Comparison of ENCODE assay signal across 1 cellular context in the genomic region with DNA sequence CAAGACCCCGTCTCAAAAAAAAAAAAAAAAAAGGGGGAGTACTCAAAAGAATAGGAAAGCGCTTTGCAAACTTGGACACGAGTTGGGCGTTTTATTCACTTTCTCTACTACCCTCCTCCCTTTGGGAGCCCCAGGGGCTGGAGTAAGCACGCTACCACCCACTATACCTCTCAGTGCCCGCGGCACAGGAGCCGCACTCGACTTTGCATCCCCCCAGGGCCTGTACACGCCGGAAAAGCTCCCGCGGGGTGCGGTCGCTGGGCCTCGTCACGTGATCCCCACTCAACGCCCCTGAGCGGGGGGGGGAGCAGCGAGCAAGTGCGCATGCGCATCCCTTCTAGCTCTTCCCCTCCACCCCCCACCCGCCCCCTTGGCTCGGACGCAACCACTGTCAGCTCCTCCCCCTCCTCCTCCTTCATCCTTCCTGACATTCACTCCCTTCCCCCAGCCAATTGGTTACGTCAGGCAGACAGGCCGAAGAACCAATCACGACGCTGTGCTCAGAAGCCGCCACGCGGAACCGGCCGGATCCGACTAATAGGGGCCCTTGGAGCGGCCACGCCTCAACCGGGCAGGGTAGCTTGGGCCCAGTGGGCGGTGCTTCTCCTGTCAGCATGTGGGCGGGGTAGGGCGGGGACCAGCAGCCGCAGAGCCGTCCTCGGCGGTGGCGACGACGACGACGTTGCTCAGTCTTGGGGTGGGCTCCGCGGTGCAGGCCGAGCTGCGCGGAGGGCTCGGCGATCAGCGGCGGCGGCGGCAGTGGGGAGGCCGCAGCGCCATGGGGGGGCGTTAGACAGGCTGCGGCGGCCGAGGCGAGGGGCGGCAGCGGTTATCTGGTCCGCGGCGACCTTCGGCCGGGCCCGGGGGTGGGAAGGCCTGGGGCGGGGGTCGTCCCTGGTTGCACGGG.
TF ChIP-seq lines count a peak whose summit lies in the region.

A gene with protein sequence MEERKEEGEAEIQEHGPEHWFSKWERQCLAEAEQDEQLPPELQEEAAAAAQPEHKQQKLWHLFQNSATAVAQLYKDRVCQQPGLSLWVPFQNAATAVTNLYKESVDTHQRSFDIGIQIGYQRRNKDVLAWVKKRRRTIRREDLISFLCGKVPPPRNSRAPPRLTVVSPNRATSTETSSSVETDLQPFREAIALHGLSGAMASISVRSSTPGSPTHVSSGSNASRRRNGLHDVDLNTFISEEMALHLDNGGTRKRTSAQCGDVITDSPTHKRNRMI (plus strand): TSS at position 685 of the 907 bp plus-strand sequence. CDS start 401 bp downstream, outside the sequence.

TF ChIP-seq in K562, 482 proteins besides CTCF, POLR2A, EP300 and RAD21 (continued from another document and continues in another):
- no peak for TF ChIP-seq NELFE (IDR thresholded peaks at IDR 0.05; ENCODE audit: insufficient read depth, insufficient read length)
- no peak for TF ChIP-seq ZNF75A (CRISPR knock-in tag; IDR thresholded peaks at IDR 0.05)
- peak; percentile 20; the same call in 1 of the 2 replicates for TF ChIP-seq MAFK (IDR thresholded peaks at IDR 0.05; ENCODE audit: low read length)
- peak; percentile 49; the same call in 1 of the 2 replicates for TF ChIP-seq TCF7L2 (IDR thresholded peaks at IDR 0.05; ENCODE audit: low read depth, low read length)
- TF ChIP-seq NR3C1 (CRISPR knock-in tag; IDR thresholded peaks at IDR 0.05) = no peak
- TF ChIP-seq, protein P1, sequence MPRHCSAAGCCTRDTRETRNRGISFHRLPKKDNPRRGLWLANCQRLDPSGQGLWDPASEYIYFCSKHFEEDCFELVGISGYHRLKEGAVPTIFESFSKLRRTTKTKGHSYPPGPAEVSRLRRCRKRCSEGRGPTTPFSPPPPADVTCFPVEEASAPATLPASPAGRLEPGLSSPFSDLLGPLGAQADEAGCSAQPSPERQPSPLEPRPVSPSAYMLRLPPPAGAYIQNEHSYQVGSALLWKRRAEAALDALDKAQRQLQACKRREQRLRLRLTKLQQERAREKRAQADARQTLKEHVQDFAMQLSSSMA (CRISPR knock-in tag; IDR thresholded peaks at IDR 0.05) = peak; percentile 71; the same call in 1 of the 2 replicates
- TF ChIP-seq, protein P2, sequence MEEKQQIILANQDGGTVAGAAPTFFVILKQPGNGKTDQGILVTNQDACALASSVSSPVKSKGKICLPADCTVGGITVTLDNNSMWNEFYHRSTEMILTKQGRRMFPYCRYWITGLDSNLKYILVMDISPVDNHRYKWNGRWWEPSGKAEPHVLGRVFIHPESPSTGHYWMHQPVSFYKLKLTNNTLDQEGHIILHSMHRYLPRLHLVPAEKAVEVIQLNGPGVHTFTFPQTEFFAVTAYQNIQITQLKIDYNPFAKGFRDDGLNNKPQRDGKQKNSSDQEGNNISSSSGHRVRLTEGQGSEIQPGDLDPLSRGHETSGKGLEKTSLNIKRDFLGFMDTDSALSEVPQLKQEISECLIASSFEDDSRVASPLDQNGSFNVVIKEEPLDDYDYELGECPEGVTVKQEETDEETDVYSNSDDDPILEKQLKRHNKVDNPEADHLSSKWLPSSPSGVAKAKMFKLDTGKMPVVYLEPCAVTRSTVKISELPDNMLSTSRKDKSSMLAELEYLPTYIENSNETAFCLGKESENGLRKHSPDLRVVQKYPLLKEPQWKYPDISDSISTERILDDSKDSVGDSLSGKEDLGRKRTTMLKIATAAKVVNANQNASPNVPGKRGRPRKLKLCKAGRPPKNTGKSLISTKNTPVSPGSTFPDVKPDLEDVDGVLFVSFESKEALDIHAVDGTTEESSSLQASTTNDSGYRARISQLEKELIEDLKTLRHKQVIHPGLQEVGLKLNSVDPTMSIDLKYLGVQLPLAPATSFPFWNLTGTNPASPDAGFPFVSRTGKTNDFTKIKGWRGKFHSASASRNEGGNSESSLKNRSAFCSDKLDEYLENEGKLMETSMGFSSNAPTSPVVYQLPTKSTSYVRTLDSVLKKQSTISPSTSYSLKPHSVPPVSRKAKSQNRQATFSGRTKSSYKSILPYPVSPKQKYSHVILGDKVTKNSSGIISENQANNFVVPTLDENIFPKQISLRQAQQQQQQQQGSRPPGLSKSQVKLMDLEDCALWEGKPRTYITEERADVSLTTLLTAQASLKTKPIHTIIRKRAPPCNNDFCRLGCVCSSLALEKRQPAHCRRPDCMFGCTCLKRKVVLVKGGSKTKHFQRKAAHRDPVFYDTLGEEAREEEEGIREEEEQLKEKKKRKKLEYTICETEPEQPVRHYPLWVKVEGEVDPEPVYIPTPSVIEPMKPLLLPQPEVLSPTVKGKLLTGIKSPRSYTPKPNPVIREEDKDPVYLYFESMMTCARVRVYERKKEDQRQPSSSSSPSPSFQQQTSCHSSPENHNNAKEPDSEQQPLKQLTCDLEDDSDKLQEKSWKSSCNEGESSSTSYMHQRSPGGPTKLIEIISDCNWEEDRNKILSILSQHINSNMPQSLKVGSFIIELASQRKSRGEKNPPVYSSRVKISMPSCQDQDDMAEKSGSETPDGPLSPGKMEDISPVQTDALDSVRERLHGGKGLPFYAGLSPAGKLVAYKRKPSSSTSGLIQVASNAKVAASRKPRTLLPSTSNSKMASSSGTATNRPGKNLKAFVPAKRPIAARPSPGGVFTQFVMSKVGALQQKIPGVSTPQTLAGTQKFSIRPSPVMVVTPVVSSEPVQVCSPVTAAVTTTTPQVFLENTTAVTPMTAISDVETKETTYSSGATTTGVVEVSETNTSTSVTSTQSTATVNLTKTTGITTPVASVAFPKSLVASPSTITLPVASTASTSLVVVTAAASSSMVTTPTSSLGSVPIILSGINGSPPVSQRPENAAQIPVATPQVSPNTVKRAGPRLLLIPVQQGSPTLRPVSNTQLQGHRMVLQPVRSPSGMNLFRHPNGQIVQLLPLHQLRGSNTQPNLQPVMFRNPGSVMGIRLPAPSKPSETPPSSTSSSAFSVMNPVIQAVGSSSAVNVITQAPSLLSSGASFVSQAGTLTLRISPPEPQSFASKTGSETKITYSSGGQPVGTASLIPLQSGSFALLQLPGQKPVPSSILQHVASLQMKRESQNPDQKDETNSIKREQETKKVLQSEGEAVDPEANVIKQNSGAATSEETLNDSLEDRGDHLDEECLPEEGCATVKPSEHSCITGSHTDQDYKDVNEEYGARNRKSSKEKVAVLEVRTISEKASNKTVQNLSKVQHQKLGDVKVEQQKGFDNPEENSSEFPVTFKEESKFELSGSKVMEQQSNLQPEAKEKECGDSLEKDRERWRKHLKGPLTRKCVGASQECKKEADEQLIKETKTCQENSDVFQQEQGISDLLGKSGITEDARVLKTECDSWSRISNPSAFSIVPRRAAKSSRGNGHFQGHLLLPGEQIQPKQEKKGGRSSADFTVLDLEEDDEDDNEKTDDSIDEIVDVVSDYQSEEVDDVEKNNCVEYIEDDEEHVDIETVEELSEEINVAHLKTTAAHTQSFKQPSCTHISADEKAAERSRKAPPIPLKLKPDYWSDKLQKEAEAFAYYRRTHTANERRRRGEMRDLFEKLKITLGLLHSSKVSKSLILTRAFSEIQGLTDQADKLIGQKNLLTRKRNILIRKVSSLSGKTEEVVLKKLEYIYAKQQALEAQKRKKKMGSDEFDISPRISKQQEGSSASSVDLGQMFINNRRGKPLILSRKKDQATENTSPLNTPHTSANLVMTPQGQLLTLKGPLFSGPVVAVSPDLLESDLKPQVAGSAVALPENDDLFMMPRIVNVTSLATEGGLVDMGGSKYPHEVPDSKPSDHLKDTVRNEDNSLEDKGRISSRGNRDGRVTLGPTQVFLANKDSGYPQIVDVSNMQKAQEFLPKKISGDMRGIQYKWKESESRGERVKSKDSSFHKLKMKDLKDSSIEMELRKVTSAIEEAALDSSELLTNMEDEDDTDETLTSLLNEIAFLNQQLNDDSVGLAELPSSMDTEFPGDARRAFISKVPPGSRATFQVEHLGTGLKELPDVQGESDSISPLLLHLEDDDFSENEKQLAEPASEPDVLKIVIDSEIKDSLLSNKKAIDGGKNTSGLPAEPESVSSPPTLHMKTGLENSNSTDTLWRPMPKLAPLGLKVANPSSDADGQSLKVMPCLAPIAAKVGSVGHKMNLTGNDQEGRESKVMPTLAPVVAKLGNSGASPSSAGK (IDR thresholded peaks at IDR 0.05) = peak; percentile 70
- TF ChIP-seq HNRNPL (IDR thresholded peaks at IDR 0.05; ENCODE audit: low read depth, low read length) = peak; percentile 64; the same call in 1 of the 2 replicates
- no peak for TF ChIP-seq ZNF197 (CRISPR knock-in tag; IDR thresholded peaks at IDR 0.05; ENCODE audit: low read depth)
- no peak for TF ChIP-seq NFE2L1 (tag; IDR thresholded peaks at IDR 0.05; ENCODE audit: borderline replicate concordance, low read depth)
- peak; percentile 84 for TF ChIP-seq POLR2AphosphoS2 (IDR thresholded peaks at IDR 0.05; ENCODE audit: low read length)
- peak; percentile 76; the same call in 1 of the 2 replicates for TF ChIP-seq PHF8 (IDR thresholded peaks at IDR 0.05; ENCODE audit: borderline replicate concordance, low read length)
- TF ChIP-seq POLR2H (tag; IDR thresholded peaks at IDR 0.05; ENCODE audit: low read depth) = peak; percentile 90
- TF ChIP-seq, protein P3, sequence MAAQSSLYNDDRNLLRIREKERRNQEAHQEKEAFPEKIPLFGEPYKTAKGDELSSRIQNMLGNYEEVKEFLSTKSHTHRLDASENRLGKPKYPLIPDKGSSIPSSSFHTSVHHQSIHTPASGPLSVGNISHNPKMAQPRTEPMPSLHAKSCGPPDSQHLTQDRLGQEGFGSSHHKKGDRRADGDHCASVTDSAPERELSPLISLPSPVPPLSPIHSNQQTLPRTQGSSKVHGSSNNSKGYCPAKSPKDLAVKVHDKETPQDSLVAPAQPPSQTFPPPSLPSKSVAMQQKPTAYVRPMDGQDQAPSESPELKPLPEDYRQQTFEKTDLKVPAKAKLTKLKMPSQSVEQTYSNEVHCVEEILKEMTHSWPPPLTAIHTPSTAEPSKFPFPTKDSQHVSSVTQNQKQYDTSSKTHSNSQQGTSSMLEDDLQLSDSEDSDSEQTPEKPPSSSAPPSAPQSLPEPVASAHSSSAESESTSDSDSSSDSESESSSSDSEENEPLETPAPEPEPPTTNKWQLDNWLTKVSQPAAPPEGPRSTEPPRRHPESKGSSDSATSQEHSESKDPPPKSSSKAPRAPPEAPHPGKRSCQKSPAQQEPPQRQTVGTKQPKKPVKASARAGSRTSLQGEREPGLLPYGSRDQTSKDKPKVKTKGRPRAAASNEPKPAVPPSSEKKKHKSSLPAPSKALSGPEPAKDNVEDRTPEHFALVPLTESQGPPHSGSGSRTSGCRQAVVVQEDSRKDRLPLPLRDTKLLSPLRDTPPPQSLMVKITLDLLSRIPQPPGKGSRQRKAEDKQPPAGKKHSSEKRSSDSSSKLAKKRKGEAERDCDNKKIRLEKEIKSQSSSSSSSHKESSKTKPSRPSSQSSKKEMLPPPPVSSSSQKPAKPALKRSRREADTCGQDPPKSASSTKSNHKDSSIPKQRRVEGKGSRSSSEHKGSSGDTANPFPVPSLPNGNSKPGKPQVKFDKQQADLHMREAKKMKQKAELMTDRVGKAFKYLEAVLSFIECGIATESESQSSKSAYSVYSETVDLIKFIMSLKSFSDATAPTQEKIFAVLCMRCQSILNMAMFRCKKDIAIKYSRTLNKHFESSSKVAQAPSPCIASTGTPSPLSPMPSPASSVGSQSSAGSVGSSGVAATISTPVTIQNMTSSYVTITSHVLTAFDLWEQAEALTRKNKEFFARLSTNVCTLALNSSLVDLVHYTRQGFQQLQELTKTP (IDR thresholded peaks at IDR 0.05; ENCODE audit: low read depth in 1 of 2, partially characterized antibody in 2 of 2) = peak; percentile 62 to 88
- TF ChIP-seq, protein P4, sequence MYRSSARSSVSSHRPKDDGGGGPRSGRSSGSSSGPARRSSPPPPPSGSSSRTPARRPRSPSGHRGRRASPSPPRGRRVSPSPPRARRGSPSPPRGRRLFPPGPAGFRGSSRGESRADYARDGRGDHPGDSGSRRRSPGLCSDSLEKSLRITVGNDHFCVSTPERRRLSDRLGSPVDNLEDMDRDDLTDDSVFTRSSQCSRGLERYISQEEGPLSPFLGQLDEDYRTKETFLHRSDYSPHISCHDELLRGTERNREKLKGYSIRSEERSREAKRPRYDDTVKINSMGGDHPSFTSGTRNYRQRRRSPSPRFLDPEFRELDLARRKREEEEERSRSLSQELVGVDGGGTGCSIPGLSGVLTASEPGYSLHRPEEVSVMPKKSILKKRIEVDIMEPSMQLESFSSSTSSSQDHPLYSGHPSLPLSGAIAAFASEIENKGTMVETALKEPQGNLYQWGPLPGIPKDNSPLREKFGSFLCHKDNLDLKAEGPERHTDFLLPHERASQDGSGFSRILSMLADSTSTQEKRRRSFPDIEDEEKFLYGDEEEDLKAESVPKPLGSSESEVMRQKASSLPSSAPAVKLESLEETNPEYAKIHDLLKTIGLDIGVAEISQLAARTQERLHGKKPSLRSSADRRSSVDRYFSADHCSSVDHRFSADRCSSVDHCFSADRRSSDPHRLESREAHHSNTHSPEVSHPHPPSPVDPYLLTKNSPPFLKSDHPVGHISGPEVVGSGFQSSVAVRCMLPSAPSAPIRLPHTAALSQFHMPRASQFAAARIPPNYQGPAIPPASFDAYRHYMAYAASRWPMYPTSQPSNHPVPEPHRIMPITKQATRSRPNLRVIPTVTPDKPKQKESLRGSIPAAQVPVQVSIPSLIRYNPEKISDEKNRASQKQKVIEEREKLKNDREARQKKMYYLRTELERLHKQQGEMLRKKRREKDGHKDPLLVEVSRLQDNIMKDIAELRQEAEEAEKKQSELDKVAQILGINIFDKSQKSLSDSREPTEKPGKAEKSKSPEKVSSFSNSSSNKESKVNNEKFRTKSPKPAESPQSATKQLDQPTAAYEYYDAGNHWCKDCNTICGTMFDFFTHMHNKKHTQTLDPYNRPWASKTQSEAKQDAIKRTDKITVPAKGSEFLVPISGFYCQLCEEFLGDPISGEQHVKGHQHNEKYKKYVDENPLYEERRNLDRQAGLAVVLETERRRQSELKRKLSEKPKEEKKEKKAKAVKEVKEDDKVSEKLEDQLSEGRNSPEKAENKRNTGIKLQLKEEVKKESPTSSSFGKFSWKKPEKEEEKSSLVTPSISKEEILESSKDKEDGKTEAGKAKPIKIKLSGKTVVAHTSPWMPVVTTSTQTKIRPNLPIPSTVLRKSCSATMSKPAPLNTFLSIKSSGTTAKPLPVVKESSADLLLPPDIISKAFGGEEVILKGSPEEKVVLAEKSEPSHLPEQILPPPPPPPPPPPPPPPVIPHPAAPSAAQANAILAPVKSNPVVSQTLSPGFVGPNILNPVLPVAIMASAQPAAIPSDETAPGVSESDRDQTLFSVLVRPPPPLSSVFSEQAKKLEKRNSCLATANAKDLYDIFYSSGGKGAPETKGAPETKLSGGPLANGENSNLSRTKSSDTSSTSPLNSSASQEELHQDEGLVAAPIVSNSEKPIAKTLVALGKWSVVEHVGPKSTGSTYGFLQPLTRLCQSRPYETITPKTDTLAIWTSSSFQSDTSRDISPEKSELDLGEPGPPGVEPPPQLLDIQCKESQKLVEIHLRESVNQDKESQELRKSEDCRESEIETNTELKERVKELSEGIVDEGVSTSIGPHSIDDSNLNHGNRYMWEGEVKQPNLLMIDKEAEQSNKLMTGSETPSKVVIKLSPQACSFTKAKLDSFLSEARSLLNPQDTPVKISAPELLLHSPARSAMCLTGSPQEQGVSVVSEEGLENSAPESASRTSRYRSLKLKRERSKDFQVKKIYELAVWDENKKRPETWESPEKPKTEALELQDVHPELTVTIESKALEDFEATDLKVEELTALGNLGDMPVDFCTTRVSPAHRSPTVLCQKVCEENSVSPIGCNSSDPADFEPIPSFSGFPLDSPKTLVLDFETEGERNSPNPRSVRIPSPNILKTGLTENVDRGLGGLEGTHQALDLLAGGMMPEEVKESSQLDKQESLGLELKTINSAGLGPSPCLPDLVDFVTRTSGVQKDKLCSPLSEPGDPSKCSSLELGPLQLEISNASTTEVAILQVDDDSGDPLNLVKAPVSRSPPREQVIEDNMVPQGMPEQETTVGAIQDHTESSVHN (IDR thresholded peaks at IDR 0.05; ENCODE audit: borderline replicate concordance in 1 of 2, low read depth in 1 of 2) = no peak
- TF ChIP-seq SPI1 (IDR thresholded peaks at IDR 0.05; ENCODE audit: borderline replicate concordance, low read depth, low read length) = peak; percentile 7; the same call in 1 of the 2 replicates
- no peak for TF ChIP-seq NFIX (CRISPR knock-in tag; IDR thresholded peaks at IDR 0.05; ENCODE audit: low read depth)
- peak; percentile 76 for TF ChIP-seq JUND (IDR thresholded peaks at IDR 0.05; ENCODE audit: borderline replicate concordance, low read depth, low read length)
- TF ChIP-seq JUND (tag; IDR thresholded peaks at IDR 0.05; ENCODE audit: borderline replicate concordance, low read depth, low read length) = no peak; the same call in 2 of the 3 replicates
- TF ChIP-seq LEF1 (IDR thresholded peaks at IDR 0.05) = peak; percentile 71; the same call in 1 of the 2 replicates
